Comparison of ENCODE assay signal across 1 cellular context in the genomic region with DNA sequence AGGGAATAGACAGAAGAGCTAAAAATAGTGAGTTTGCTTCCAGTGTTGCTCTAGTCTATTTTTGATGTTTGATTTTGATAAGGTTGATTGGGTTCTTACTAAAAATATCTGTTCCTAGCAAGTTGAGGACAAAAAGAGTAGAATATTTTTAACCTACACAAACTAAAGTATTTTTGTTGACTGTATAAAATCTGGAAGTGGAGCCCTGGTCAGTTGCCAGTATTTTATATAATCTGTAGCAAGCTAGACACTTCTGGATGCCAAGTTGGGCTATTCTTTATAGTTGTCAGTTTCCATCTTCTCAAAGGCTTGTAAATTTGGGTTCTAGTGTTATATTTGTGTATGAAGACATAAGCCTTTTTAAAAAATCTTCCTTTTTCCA.
TF ChIP-seq lines count a peak whose summit lies in the region.

No MANE protein-coding gene starts in this region.

TF ChIP-seq in SK-N-SH, 30 proteins besides CTCF, POLR2A, EP300 and RAD21 (continued from another document):
- no peak for TF ChIP-seq CHD2 (IDR thresholded peaks at IDR 0.05; ENCODE audit: low read length, partially characterized antibody)
